ENCODE assay signal across 8 cellular contexts in the genomic region with DNA sequence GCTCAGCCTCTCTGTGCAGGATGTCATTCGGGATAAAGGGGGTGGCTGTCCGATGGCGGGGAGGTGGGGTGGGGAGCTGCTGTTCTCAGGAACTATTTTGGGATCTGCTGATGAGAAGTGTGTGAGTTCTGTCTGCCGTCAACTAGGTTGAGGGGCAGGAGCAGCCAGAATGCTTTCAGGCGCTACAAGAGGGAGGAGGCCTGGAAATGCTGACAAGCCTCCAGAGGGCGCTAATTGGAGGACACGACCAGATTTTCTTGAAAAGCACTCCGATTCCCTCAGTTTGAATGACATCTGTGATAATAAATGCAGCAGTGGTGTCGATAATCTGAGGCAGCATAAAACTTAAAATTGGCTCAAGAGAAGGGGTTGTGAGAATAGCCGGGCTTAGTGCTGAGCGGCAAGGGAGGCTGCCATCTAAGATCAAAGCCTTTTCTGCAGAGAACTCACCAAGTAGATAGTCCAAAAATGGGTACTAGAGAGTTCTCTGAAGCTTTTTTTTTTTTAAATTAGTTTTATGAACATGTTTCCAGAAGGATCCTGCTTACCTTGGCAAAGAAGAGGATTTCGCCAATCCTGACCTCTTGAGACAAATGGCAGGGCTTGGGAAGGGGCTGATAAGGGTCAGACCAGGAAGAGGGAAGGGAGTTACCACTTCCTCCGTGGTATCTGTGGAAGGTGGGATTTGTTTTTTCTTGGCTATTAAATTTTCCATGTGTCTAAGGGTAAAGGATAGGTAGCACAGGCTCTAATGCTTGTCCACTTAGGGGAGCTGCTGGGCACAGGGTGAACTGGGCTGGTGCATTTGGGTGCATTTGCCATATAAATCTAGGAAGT.
DNase-seq lines count a peak whose midpoint lies in the region; ATAC-seq and TF ChIP-seq lines count a peak whose summit lies in the region.

No MANE protein-coding gene starts in this region.

- no peak overlapping the region for H3K4me3 ChIP-seq in AG10803 (ENCODE audit: low read length)
- no peak overlapping the region for H3K4me3 ChIP-seq in GM23248
- H3K4me3 ChIP-seq in cardiac muscle cell: no peak overlapping the region

- H3K27me3 ChIP-seq in GM23248 (replicated peaks; ENCODE audit: insufficient read depth): no peaks in the 10 kb centered on the region
- no peaks in the 10 kb centered on the region for H3K27me3 ChIP-seq in cardiac muscle cell

- H3K9me2 ChIP-seq in GM23248 (ENCODE audit: insufficient read depth): no peaks in the 10 kb centered on the region

- H4K20me1 ChIP-seq in GM23248 (ENCODE audit: insufficient read depth): no peaks in the 10 kb centered on the region

- in situ Hi-C loops in GM23248 (cut with MboI): no loop called here

- no peaks in the 10 kb centered on the region for H3K36me3 ChIP-seq in GM23248 (ENCODE audit: low read depth)
- no peaks in the 10 kb centered on the region for H3K36me3 ChIP-seq in cardiac muscle cell

- H3K27ac ChIP-seq in GM23248: no peak overlapping the region
- no peak overlapping the region for H3K27ac ChIP-seq in cardiac muscle cell

- no peaks in the 10 kb centered on the region for H3K79me2 ChIP-seq in GM23248 (ENCODE audit: insufficient read depth)

- TF ChIP-seq CTCF in AG10803 (conservative IDR thresholded peaks at IDR 0.05; ENCODE audit: low read length) (peak; percentile 42), cardiac muscle cell (IDR thresholded peaks at IDR 0.05; ENCODE audit: low read depth, low read length) (peak; percentile 69)

- DNase-seq in AG10803 (ENCODE audit: low read depth) (no peak), GM23248 (peak; percentile 55), cardiac muscle cell (ENCODE audit: low read depth in 1 of 2, low spot score in 1 of 2) (peak; percentile 57 to 71), middle frontal gyrus (ENCODE audit: extremely low spot score, low spot score) (no peak)
- DNase-seq in activated CD4-positive, alpha-beta T cell treated with anti-CD3 and anti-CD28 coated beads for 4 hours: peak; percentile 11 to 34
- peak; percentile 26 for DNase-seq in stimulated activated CD4-positive, alpha-beta T cell treated with anti-CD3 and anti-CD28 coated beads, Interleukin-4, amount 100 ng/mL, for 1 hour

- no peak overlapping the region for H3K9ac ChIP-seq in GM23248

- no peaks in the 10 kb centered on the region for H3F3A ChIP-seq in GM23248 (ENCODE audit: insufficient read depth)

- no peak overlapping the region for H2AFZ ChIP-seq in GM23248

- no peak overlapping the region for H3K4me2 ChIP-seq in GM23248 (ENCODE audit: unreplicated experiment)

- H3K4me1 ChIP-seq in GM23248 (ENCODE audit: insufficient read depth) (no peaks in the 10 kb centered on the region), cardiac muscle cell (ENCODE audit: low read depth) (peaks cover 22% of the 10 kb centered on the region)

- WGBS in GM23248 (ENCODE audit: low coverage in 1 of 2, low lambda C conversion rate in 2 of 2, missing lambda C conversion rate in 2 of 2), 2 experiments: 56 to 57% methylated on average over 13 of the region's 13 CpGs

- no peaks in the 10 kb centered on the region for H3K9me3 ChIP-seq in GM23248 (ENCODE audit: low read depth)
- H3K9me3 ChIP-seq in cardiac muscle cell (ENCODE audit: low read depth): no peaks in the 10 kb centered on the region

- ATAC-seq in HG03378 (IDR thresholded peaks at IDR 0.05; ENCODE audit: unreplicated experiment) (no peak), GM18517 (IDR thresholded peaks at IDR 0.05; ENCODE audit: unreplicated experiment) (no peak)

Comparison
In these comparisons a context has a peak if more than half of its experiments do, and no peak if none do; other contexts are left out.
1. DNase-seq: peak in GM23248 (single experiment), activated CD4-positive, alpha-beta T cell treated with anti-CD3 and anti-CD28 coated beads for 4 hours (2 of 2), cardiac muscle cell (2 of 2) and stimulated activated CD4-positive, alpha-beta T cell treated with anti-CD3 and anti-CD28 coated beads, Interleukin-4, amount 100 ng/mL, for 1 hour (single experiment); none in AG10803 (single experiment) and middle frontal gyrus (single experiment).